Comparison of ENCODE assay signal across 11 cellular contexts in the genomic region with DNA sequence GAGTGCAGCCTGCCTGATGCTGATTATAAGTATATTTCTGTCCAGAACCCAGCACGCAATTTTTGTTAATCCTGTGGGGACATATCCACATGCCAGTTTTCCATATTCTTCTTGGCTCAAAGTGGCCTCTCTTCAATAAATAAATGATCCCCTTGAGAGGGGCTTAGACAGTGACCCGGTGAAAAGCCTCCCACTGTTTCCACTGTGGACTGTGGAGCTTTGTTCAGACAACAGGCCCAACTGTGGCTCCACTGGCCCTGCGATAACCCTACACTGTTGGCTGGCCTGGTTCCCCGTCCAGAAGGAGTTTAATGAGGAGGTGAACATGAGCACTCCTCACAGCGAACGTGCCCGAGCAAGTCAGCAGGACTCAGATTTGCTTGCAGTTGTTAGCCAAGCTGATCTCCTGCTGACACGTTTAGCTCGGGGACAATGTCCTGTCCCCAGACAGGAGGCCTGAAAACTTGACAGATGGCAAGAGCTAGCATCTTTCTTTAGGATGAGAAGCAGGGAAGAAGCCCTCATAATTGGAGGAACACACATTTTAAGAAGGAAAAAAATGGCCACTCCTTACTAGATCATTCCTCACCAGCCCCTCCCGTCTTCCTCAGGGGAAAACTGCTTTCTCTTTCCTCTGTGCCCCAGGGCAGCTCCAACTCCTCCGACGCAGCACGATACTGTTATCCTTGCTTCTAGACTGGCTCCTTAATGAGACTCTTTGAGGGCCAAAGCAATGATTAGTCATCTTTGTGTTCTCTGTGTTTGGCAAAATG. TPM values are rescaled to one million over a fixed set of nuclear protein-coding genes. Genes with fewer than 3 reads are reported as not detected.
DNase-seq lines count a peak whose midpoint lies in the region; ATAC-seq, FAIRE-seq and TF ChIP-seq lines count a peak whose summit lies in the region.
"Had no signal": no experiment of that assay in that cellular context is flagged by ENCODE, and none has a peak within 500 bp of the region (broad histone marks: within the 10 kb centered on the region; RNA-seq: fewer than 3 reads in every experiment).

No MANE protein-coding gene starts in this region.

- H4K20me1 ChIP-seq in osteoblast (ENCODE audit: insufficient read depth, low read length), result no peaks in the 10 kb centered on the region

- POLR2A ChIA-PET in CD8-positive, alpha-beta T cell (lab: Charles Lee), result interaction anchor here (1.1 kb wide), 1 partner anchor 8 kb away, joined by 3 read pairs; no protein-coding TSS in a partner anchor

- H3K27ac ChIP-seq in osteoblast (ENCODE audit: low read depth, low read length), result no peak overlapping the region
- H3K27ac ChIP-seq in CD8-positive, alpha-beta T cell (ENCODE audit: low read depth, low read length), result no peak overlapping the region

- no peak for ATAC-seq in GM19452 (IDR thresholded peaks at IDR 0.05; ENCODE audit: unreplicated experiment)
- no peak for ATAC-seq in CD8-positive, alpha-beta T cell

- no peaks in the 10 kb centered on the region for H3K4me1 Mint-ChIP-seq in T-helper 2 cell treated with Interferon-gamma antibody and Interleukin-4, amounts not matched to agents 5 μg/mL and 100 μg/mL, for 36 hours (ENCODE audit: low read depth)
- no peaks in the 10 kb centered on the region for H3K4me1 Mint-ChIP-seq in CD8-positive, alpha-beta T cell (ENCODE audit: low read depth)
- H3K4me1 Mint-ChIP-seq: activated naive CD8-positive, alpha-beta T cell treated with anti-CD3 and anti-CD28 coated beads, Interleukin-2, amount 10 ng/mL, durations not matched to agents 7 days and 5 days had no signal

- DNase-seq in GM03348 (ENCODE audit: low spot score) (peak; percentile 66), NCI-H345 treated with DMSO at 0.1 percent for 48 hours (lab: John Stamatoyannopoulos, UW; ENCODE audit: unreplicated experiment) (peak; percentile 77), choroid plexus epithelial cell (ENCODE audit: low read depth) (peak; percentile 43), osteoblast (ENCODE audit: insufficient read length, low spot score, missing footprints) (peak; percentile 82), H54 (ENCODE audit: insufficient read length, low spot score) (no peak)
- DNase-seq in T-helper 2 cell treated with Interferon-gamma antibody and Interleukin-4, amounts not matched to agents 5 μg/mL and 100 μg/mL, for 36 hours (ENCODE audit: low spot score), result no peak
- no peak for DNase-seq in CD8-positive, alpha-beta T cell
- DNase-seq: activated naive CD8-positive, alpha-beta T cell treated with anti-CD3 and anti-CD28 coated beads, Interleukin-2, amount 10 ng/mL, durations not matched to agents 7 days and 5 days; Calu3; MV-4-11 had no signal

- H3K79me2 ChIP-seq in osteoblast (ENCODE audit: insufficient read depth, low read length), result no peaks in the 10 kb centered on the region

- TF ChIP-seq CTCF in choroid plexus epithelial cell (conservative IDR thresholded peaks at IDR 0.05; ENCODE audit: low read depth, low read length) (no peak), osteoblast (IDR thresholded peaks at IDR 0.05; ENCODE audit: extremely low read depth, low read depth, low read length) (no peak)
- TF ChIP-seq CTCF in CD8-positive, alpha-beta T cell (IDR thresholded peaks at IDR 0.05), result no peak

- H3K27me3 ChIP-seq in osteoblast (ENCODE audit: insufficient read depth, low read length), result no peaks in the 10 kb centered on the region
- no peaks in the 10 kb centered on the region for H3K27me3 ChIP-seq in CD8-positive, alpha-beta T cell (ENCODE audit: insufficient read depth, low read length)

- no peak for FAIRE-seq in H54 (lab: Jason Lieb, UNC)

- no peaks in the 10 kb centered on the region for H3K4me1 ChIP-seq in osteoblast (ENCODE audit: insufficient read depth, low read length)
- H3K4me1 ChIP-seq in CD8-positive, alpha-beta T cell (ENCODE audit: insufficient read depth, low read length), result no peaks in the 10 kb centered on the region

- H3K9me3 Mint-ChIP-seq in T-helper 2 cell treated with Interferon-gamma antibody and Interleukin-4, amounts not matched to agents 5 μg/mL and 100 μg/mL, for 36 hours, result no peaks in the 10 kb centered on the region
- no peaks in the 10 kb centered on the region for H3K9me3 Mint-ChIP-seq in CD8-positive, alpha-beta T cell
- H3K9me3 Mint-ChIP-seq: activated naive CD8-positive, alpha-beta T cell treated with anti-CD3 and anti-CD28 coated beads, Interleukin-2, amount 10 ng/mL, durations not matched to agents 7 days and 5 days had no signal

- H3K4me2 ChIP-seq in osteoblast (ENCODE audit: insufficient read depth, low read length), result peak overlapping the region; percentile 21

- no peaks in the 10 kb centered on the region for H3K36me3 ChIP-seq in osteoblast (ENCODE audit: insufficient read depth, low read length)
- H3K36me3 ChIP-seq in CD8-positive, alpha-beta T cell (ENCODE audit: insufficient read depth, low read length), result no peaks in the 10 kb centered on the region

- no peak overlapping the region for H3K4me3 ChIP-seq in choroid plexus epithelial cell (ENCODE audit: low read depth, low read length)
- no peak overlapping the region for H3K4me3 ChIP-seq in osteoblast (ENCODE audit: insufficient read depth, low read length)
- no peak overlapping the region for H3K4me3 ChIP-seq in CD8-positive, alpha-beta T cell (ENCODE audit: low read depth, low read length)

- intact Hi-C loops in CD8-positive, alpha-beta T cell (cut with DNase I, micrococcal nuclease), result no loop called here

- no peaks in the 10 kb centered on the region for H3K9me3 ChIP-seq in osteoblast (ENCODE audit: low read depth, low read length)
- no peaks in the 10 kb centered on the region for H3K9me3 ChIP-seq in CD8-positive, alpha-beta T cell (ENCODE audit: low read length)

- H2AFZ ChIP-seq in osteoblast (ENCODE audit: low read length), result peak overlapping the region; percentile 67

- H3K4me3 Mint-ChIP-seq in T-helper 2 cell treated with Interferon-gamma antibody and Interleukin-4, amounts not matched to agents 5 μg/mL and 100 μg/mL, for 36 hours, result no peak overlapping the region
- no peak overlapping the region for H3K4me3 Mint-ChIP-seq in CD8-positive, alpha-beta T cell
- H3K4me3 Mint-ChIP-seq: activated naive CD8-positive, alpha-beta T cell treated with anti-CD3 and anti-CD28 coated beads, Interleukin-2, amount 10 ng/mL, durations not matched to agents 7 days and 5 days had no signal

- TF ChIP-seq POLR2A in H54 (IDR thresholded peaks at IDR 0.05; ENCODE audit: low read depth, low read length), result no peak

- H3K27ac Mint-ChIP-seq in T-helper 2 cell treated with Interferon-gamma antibody and Interleukin-4, amounts not matched to agents 5 μg/mL and 100 μg/mL, for 36 hours, result no peak overlapping the region
- H3K27ac Mint-ChIP-seq in CD8-positive, alpha-beta T cell, result no peak overlapping the region
- H3K27ac Mint-ChIP-seq: activated naive CD8-positive, alpha-beta T cell treated with anti-CD3 and anti-CD28 coated beads, Interleukin-2, amount 10 ng/mL, durations not matched to agents 7 days and 5 days had no signal

- no peaks in the 10 kb centered on the region for H3K27me3 Mint-ChIP-seq in T-helper 2 cell treated with Interferon-gamma antibody and Interleukin-4, amounts not matched to agents 5 μg/mL and 100 μg/mL, for 36 hours (ENCODE audit: low read depth)
- peaks cover under 1% of the 10 kb centered on the region for H3K27me3 Mint-ChIP-seq in CD8-positive, alpha-beta T cell (ENCODE audit: low read depth)

- CTCF ChIA-PET in CD8-positive, alpha-beta T cell (lab: Charles Lee), result interaction anchor here (1.1 to 1.3 kb wide), 2 partner anchors 11 to 303 kb away, joined by 4 to 6 read pairs; no protein-coding TSS in a partner anchor

- H3K36me3 Mint-ChIP-seq in T-helper 2 cell treated with Interferon-gamma antibody and Interleukin-4, amounts not matched to agents 5 μg/mL and 100 μg/mL, for 36 hours (ENCODE audit: low read depth), result no peaks in the 10 kb centered on the region
- H3K36me3 Mint-ChIP-seq in CD8-positive, alpha-beta T cell, result no peaks in the 10 kb centered on the region
- H3K36me3 Mint-ChIP-seq: activated naive CD8-positive, alpha-beta T cell treated with anti-CD3 and anti-CD28 coated beads, Interleukin-2, amount 10 ng/mL, durations not matched to agents 7 days and 5 days had no signal

RNA-seq across cellular contexts. Expression of gene MTCL1, which starts 20.0 kb away (rescaled TPM):
- total RNA-seq in osteoblast, result 38.0 and 44.5 TPM in 2 replicates
- total RNA-seq in CD8-positive, alpha-beta T cell, result under 1 TPM; 0.19 to 0.75 TPM

Comparison
In these comparisons a context has a peak if more than half of its experiments do, and no peak if none do; other contexts are left out.
1. DNase-seq: peak in GM03348 (single experiment), NCI-H345 treated with DMSO at 0.1 percent for 48 hours (single experiment), choroid plexus epithelial cell (single experiment) and osteoblast (single experiment); none in T-helper 2 cell treated with Interferon-gamma antibody and Interleukin-4, amounts not matched to agents 5 μg/mL and 100 μg/mL, for 36 hours (single experiment), H54 (single experiment) and CD8-positive, alpha-beta T cell (0 of 7).
2. RNA of gene MTCL1, which starts 20.0 kb away (total RNA-seq): 38.0 to 44.5 TPM in osteoblast; 0.19 to 0.75 TPM in CD8-positive, alpha-beta T cell; every median in the first group is over 10 times any median in the second.